ENCODE assay signal across 18 cellular contexts in genomic region chr13:95552208-95552538, GRCh38. TPM values are rescaled to one million over a fixed set of nuclear protein-coding genes. Genes with fewer than 3 reads are reported as not detected.
DNase-seq lines count a peak whose midpoint lies in the region; ATAC-seq and TF ChIP-seq lines count a peak whose summit lies in the region.
"Had no signal": no experiment of that assay in that cellular context is flagged by ENCODE, and none has a peak within 500 bp of the region (broad histone marks: within the 10 kb centered on the region; RNA-seq: fewer than 3 reads in every experiment).

No MANE protein-coding gene starts in this region.

- H3K27me3 ChIP-seq in heart left ventricle (peaks cover 12 to 77% (median 39%) of the 10 kb centered on the region in 9 donors), right atrium auricular region (peaks cover 15 to 21% of the 10 kb centered on the region in 2 donors)

- DNase-seq in heart left ventricle (no peak), right atrium auricular region (ENCODE audit: low spot score) (no peak), mesothelial cell of epicardium (ENCODE audit: low spot score in 2 of 2, unreplicated experiment in 2 of 2) (no peak), NCI-H774 (lab: John Stamatoyannopoulos, UW) (no peak), DMS79 treated with DMSO at 0.1 percent for 48 hours (lab: John Stamatoyannopoulos, UW) (no peak)
- DNase-seq in activated T-helper 1 cell treated with anti-CD3 and anti-CD28 coated beads, Interleukin-12 subunit alpha, Interleukin-12 subunit beta, Interleukin-2, Interleukin-4 antibody, amounts not matched to agents 30 ng/mL and 10 ng/mL and 1 ng/mL, durations not matched to agents 14 hours and 24 hours and 36 hours (ENCODE audit: low spot score), result no peak
- DNase-seq: activated CD4-positive, alpha-beta T cell treated with anti-CD3 and anti-CD28 coated beads, Interleukin-2, amount 50 U/mL, for 1 hour; amniotic stem cell; Caco-2; GDM1; GOT3; stimulated activated CD8-positive, alpha-beta memory T cell treated with anti-CD3 and anti-CD28 coated beads, Interleukin-4, amount 100 ng/mL, for 48 hours; upper lobe of right lung had no signal

- H3K4me3 Mint-ChIP-seq in dendritic cell treated with granulocyte-macrophage colony-stimulating factor and Interleukin-4, amounts not matched to agents 40 ng/mL and 50 ng/mL, for 4 days, result peak overlapping the region; percentile 56
- peak overlapping the region; percentile 55 for H3K4me3 Mint-ChIP-seq in mesothelial cell of epicardium
- no peak overlapping the region for H3K4me3 Mint-ChIP-seq in activated T-helper 1 cell treated with anti-CD3 and anti-CD28 coated beads, Interleukin-12 subunit alpha, Interleukin-12 subunit beta, Interleukin-2, Interleukin-4 antibody, amounts not matched to agents 30 ng/mL and 10 ng/mL and 1 ng/mL, durations not matched to agents 14 hours and 24 hours and 36 hours

- no peaks in the 10 kb centered on the region for H3K36me3 Mint-ChIP-seq in dendritic cell treated with granulocyte-macrophage colony-stimulating factor and Interleukin-4, amounts not matched to agents 40 ng/mL and 50 ng/mL, for 4 days (ENCODE audit: low read depth)
- H3K36me3 Mint-ChIP-seq in mesothelial cell of epicardium, result no peaks in the 10 kb centered on the region
- peaks cover 2% of the 10 kb centered on the region for H3K36me3 Mint-ChIP-seq in activated T-helper 1 cell treated with anti-CD3 and anti-CD28 coated beads, Interleukin-12 subunit alpha, Interleukin-12 subunit beta, Interleukin-2, Interleukin-4 antibody, amounts not matched to agents 30 ng/mL and 10 ng/mL and 1 ng/mL, durations not matched to agents 14 hours and 24 hours and 36 hours (ENCODE audit: low read depth)

- WGBS in heart left ventricle, 4 donors, result 21 to 61% (median 25%) methylated on average over 5 to 17 of the region's 17 CpGs

- peaks cover 40% of the 10 kb centered on the region for H3K27me3 Mint-ChIP-seq in dendritic cell treated with granulocyte-macrophage colony-stimulating factor and Interleukin-4, amounts not matched to agents 40 ng/mL and 50 ng/mL, for 4 days
- peaks cover 46% of the 10 kb centered on the region for H3K27me3 Mint-ChIP-seq in mesothelial cell of epicardium (ENCODE audit: low read depth)
- peaks cover 45% of the 10 kb centered on the region for H3K27me3 Mint-ChIP-seq in activated T-helper 1 cell treated with anti-CD3 and anti-CD28 coated beads, Interleukin-12 subunit alpha, Interleukin-12 subunit beta, Interleukin-2, Interleukin-4 antibody, amounts not matched to agents 30 ng/mL and 10 ng/mL and 1 ng/mL, durations not matched to agents 14 hours and 24 hours and 36 hours (ENCODE audit: insufficient read depth)

- H3K27ac ChIP-seq in heart left ventricle, result no peak overlapping the region
- H3K27ac ChIP-seq in right atrium auricular region, result no peak overlapping the region
- H3K27ac ChIP-seq: SJSA1, upper lobe of right lung had no signal

- H3K27ac Mint-ChIP-seq in dendritic cell treated with granulocyte-macrophage colony-stimulating factor and Interleukin-4, amounts not matched to agents 40 ng/mL and 50 ng/mL, for 4 days, result no peak overlapping the region
- H3K27ac Mint-ChIP-seq in mesothelial cell of epicardium, result no peak overlapping the region
- no peak overlapping the region for H3K27ac Mint-ChIP-seq in activated T-helper 1 cell treated with anti-CD3 and anti-CD28 coated beads, Interleukin-12 subunit alpha, Interleukin-12 subunit beta, Interleukin-2, Interleukin-4 antibody, amounts not matched to agents 30 ng/mL and 10 ng/mL and 1 ng/mL, durations not matched to agents 14 hours and 24 hours and 36 hours

- peaks cover 23% of the 10 kb centered on the region for H3K4me1 Mint-ChIP-seq in dendritic cell treated with granulocyte-macrophage colony-stimulating factor and Interleukin-4, amounts not matched to agents 40 ng/mL and 50 ng/mL, for 4 days (ENCODE audit: low read depth)
- H3K4me1 Mint-ChIP-seq in mesothelial cell of epicardium, result peaks cover 19% of the 10 kb centered on the region
- H3K4me1 Mint-ChIP-seq in activated T-helper 1 cell treated with anti-CD3 and anti-CD28 coated beads, Interleukin-12 subunit alpha, Interleukin-12 subunit beta, Interleukin-2, Interleukin-4 antibody, amounts not matched to agents 30 ng/mL and 10 ng/mL and 1 ng/mL, durations not matched to agents 14 hours and 24 hours and 36 hours (ENCODE audit: low read depth), result peaks cover 11% of the 10 kb centered on the region

- ATAC-seq in heart left ventricle (no peak), HG02870 (IDR thresholded peaks at IDR 0.05; ENCODE audit: unreplicated experiment) (no peak)

- no peak for TF ChIP-seq POLR2A in heart left ventricle (IDR thresholded peaks at IDR 0.05)

- intact Hi-C loops in heart left ventricle (cut with DNase I), result no loop called here
- intact Hi-C loops in dendritic cell treated with granulocyte-macrophage colony-stimulating factor and Interleukin-4, amounts not matched to agents 40 ng/mL and 50 ng/mL, for 4 days (cut with micrococcal nuclease), result no loop called here
- intact Hi-C loops in activated T-helper 1 cell treated with anti-CD3 and anti-CD28 coated beads, Interleukin-12 subunit alpha, Interleukin-12 subunit beta, Interleukin-2, Interleukin-4 antibody, amounts not matched to agents 30 ng/mL and 10 ng/mL and 1 ng/mL, durations not matched to agents 14 hours and 24 hours and 36 hours (cut with micrococcal nuclease), result loop anchor here (10.0 kb wide), 1 partner anchor 847 kb away; no protein-coding TSS in a partner anchor

- H3K36me3 ChIP-seq in heart left ventricle (no peaks in the 10 kb centered on the region), right atrium auricular region (no peaks in the 10 kb centered on the region)
- H3K36me3 ChIP-seq: SJSA1, upper lobe of right lung had no signal

- TF ChIP-seq CTCF in heart left ventricle (IDR thresholded peaks at IDR 0.05), result no peak
- TF ChIP-seq CTCF in right atrium auricular region (IDR thresholded peaks at IDR 0.05), result no peak
- no peak for TF ChIP-seq CTCF in mesothelial cell of epicardium (IDR thresholded peaks at IDR 0.05; ENCODE audit: unreplicated experiment)

- H3K9me3 Mint-ChIP-seq in dendritic cell treated with granulocyte-macrophage colony-stimulating factor and Interleukin-4, amounts not matched to agents 40 ng/mL and 50 ng/mL, for 4 days, result no peaks in the 10 kb centered on the region
- H3K9me3 Mint-ChIP-seq in mesothelial cell of epicardium, result peaks cover 4% of the 10 kb centered on the region
- H3K9me3 Mint-ChIP-seq in activated T-helper 1 cell treated with anti-CD3 and anti-CD28 coated beads, Interleukin-12 subunit alpha, Interleukin-12 subunit beta, Interleukin-2, Interleukin-4 antibody, amounts not matched to agents 30 ng/mL and 10 ng/mL and 1 ng/mL, durations not matched to agents 14 hours and 24 hours and 36 hours, result no peaks in the 10 kb centered on the region

- H3K9me3 ChIP-seq in heart left ventricle (no peaks in the 10 kb centered on the region), right atrium auricular region (no peaks in the 10 kb centered on the region)
- H3K9me3 ChIP-seq: Caco-2, SJSA1, upper lobe of right lung had no signal

- H3K4me3 ChIP-seq in heart left ventricle, result peak overlapping the region in 7 of 12 donors; percentile 4 to 39 (median 19)
- peak overlapping the region in 1 of 2 donors; percentile 30 for H3K4me3 ChIP-seq in right atrium auricular region
- H3K4me3 ChIP-seq: SJSA1 had no signal

- peaks cover 0 to 14% (median 5%) of the 10 kb centered on the region in 12 donors for H3K4me1 ChIP-seq in heart left ventricle
- peaks cover 0 to 15% of the 10 kb centered on the region in 2 donors for H3K4me1 ChIP-seq in right atrium auricular region
- H3K4me1 ChIP-seq: Caco-2, SJSA1 had no signal

RNA-seq across cellular contexts. Expression of gene CLDN10, which starts 0.3 kb away (rescaled TPM):
- total RNA-seq in heart left ventricle (under 1 TPM in 2 of 9 donors, not detected in 7; 0.23 to 0.52 TPM), right atrium auricular region (1 to 10 TPM in 1 of 2 donors, not detected in 1; 1.1 TPM), mesothelial cell of epicardium (1.1 to 2.0 TPM (median 1.5 TPM) in 3 replicates)
- under 1 TPM; 0.12 to 0.34 TPM for polyA plus RNA-seq in heart left ventricle
- not detected in 2 replicates for total RNA-seq in activated T-helper 1 cell treated with anti-CD3 and anti-CD28 coated beads, Interleukin-12 subunit alpha, Interleukin-12 subunit beta, Interleukin-2, Interleukin-4 antibody, amounts not matched to agents 30 ng/mL and 10 ng/mL and 1 ng/mL, durations not matched to agents 14 hours and 24 hours and 36 hours
- total RNA-seq: Caco-2, fibroblast of villous mesenchyme, SJSA1 had no signal
- polyA plus RNA-seq: AG04450 had no signal
